ENCODE assay signal across 13 cellular contexts in genomic region chr6:28282923-28283322, GRCh38. TPM values are rescaled to one million over a fixed set of nuclear protein-coding genes. Genes with fewer than 3 reads are reported as not detected.
A peak's percentile ranks its signal among the peaks of the same experiment; 100 is the strongest.
DNase-seq lines count a peak whose midpoint lies in the region; ATAC-seq and TF ChIP-seq lines count a peak whose summit lies in the region.
"Had no signal": no experiment of that assay in that cellular context is flagged by ENCODE, and none has a peak within 500 bp of the region (broad histone marks: within the 10 kb centered on the region; RNA-seq: fewer than 3 reads in every experiment).

No MANE protein-coding gene starts in this region.

- CTCF ChIA-PET in WTC11 (lab: Charles Lee): interaction anchor here (1.5 to 2.3 kb wide), 2 partner anchors 73 to 101 kb away, joined by 7 read pairs; no protein-coding TSS in a partner anchor

- H3K27ac Mint-ChIP-seq in WTC11 (no peak overlapping the region), mesothelial cell of epicardium (no peak overlapping the region)
- H3K27ac Mint-ChIP-seq: stimulated activated naive CD8-positive, alpha-beta T cell treated with anti-CD3 and anti-CD28 coated beads, Interleukin-15, Interleukin-2, amounts not matched to agents 100 ng/mL and 50 ng/mL, for 24 hours had no signal

- TF ChIP-seq CTCF in WTC11 (IDR thresholded peaks at IDR 0.05) (no peak), mesothelial cell of epicardium (IDR thresholded peaks at IDR 0.05; ENCODE audit: unreplicated experiment) (no peak)

- DNase-seq in DMS 273 (lab: John Stamatoyannopoulos, UW; ENCODE audit: unreplicated experiment) (peak; percentile 30), DMS 273 treated with DMSO at 0.1 percent for 48 hours (lab: John Stamatoyannopoulos, UW) (no peak), WTC11 (ENCODE audit: low spot score) (no peak), mesothelial cell of epicardium (ENCODE audit: low spot score in 2 of 2, unreplicated experiment in 2 of 2) (no peak), NCI-H1694 (lab: John Stamatoyannopoulos, UW) (no peak)
- DNase-seq: activated CD4-positive, alpha-beta T cell treated with anti-CD3 and anti-CD28 coated beads for 4 hours; activated gamma-delta T cell; cerebellar nuclear complex; foreskin fibroblast; SW 1271 had no signal

- H3K36me3 Mint-ChIP-seq in WTC11 (peaks cover 20% of the 10 kb centered on the region), mesothelial cell of epicardium (peaks cover 32% of the 10 kb centered on the region)

- peak overlapping the region; percentile 97 for H3K4me3 Mint-ChIP-seq in WTC11
- H3K4me3 Mint-ChIP-seq in mesothelial cell of epicardium: peak overlapping the region; percentile 24

- POLR2A ChIA-PET in WTC11 (lab: Charles Lee): no interaction called here

- H3K27me3 Mint-ChIP-seq in WTC11 (ENCODE audit: low read depth): peaks cover 4% of the 10 kb centered on the region; the same call in 1 of the 2 replicates
- H3K27me3 Mint-ChIP-seq in mesothelial cell of epicardium (ENCODE audit: low read depth): no peaks in the 10 kb centered on the region

- no peaks in the 10 kb centered on the region for H3K9me3 Mint-ChIP-seq in WTC11
- H3K9me3 Mint-ChIP-seq in mesothelial cell of epicardium: peaks cover 10% of the 10 kb centered on the region
- H3K9me3 Mint-ChIP-seq: stimulated activated naive CD8-positive, alpha-beta T cell treated with anti-CD3 and anti-CD28 coated beads, Interleukin-15, Interleukin-2, amounts not matched to agents 100 ng/mL and 50 ng/mL, for 24 hours had no signal

- peaks cover 14% of the 10 kb centered on the region for H3K4me1 Mint-ChIP-seq in WTC11
- peaks cover 11% of the 10 kb centered on the region for H3K4me1 Mint-ChIP-seq in mesothelial cell of epicardium

- no peak for ATAC-seq in WTC11
- ATAC-seq in HG03442 (IDR thresholded peaks at IDR 0.05; ENCODE audit: unreplicated experiment): no peak
- ATAC-seq: left lobe of liver had no signal

TF ChIP-seq in WTC11, 78 proteins besides CTCF, POLR2A, EP300 and RAD21:
- no peak for TF ChIP-seq IRF1 (CRISPR knock-in tag; IDR thresholded peaks at IDR 0.05)
- no peak for TF ChIP-seq IRF2 (CRISPR knock-in tag; IDR thresholded peaks at IDR 0.05; ENCODE audit: borderline replicate concordance, low read depth)
- TF ChIP-seq MXD4 (CRISPR knock-in tag; IDR thresholded peaks at IDR 0.05; ENCODE audit: borderline replicate concordance): no peak
- TF ChIP-seq CREB1 (CRISPR knock-in tag; IDR thresholded peaks at IDR 0.05): no peak
- no peak for TF ChIP-seq ESRRA (CRISPR knock-in tag; IDR thresholded peaks at IDR 0.05; ENCODE audit: borderline replicate concordance)
- no peak for TF ChIP-seq RORB (CRISPR knock-in tag; IDR thresholded peaks at IDR 0.05)
- TF ChIP-seq CDX4 (CRISPR knock-in tag; IDR thresholded peaks at IDR 0.05; ENCODE audit: borderline replicate concordance): no peak
- TF ChIP-seq JAZF1 (CRISPR knock-in tag; IDR thresholded peaks at IDR 0.05): no peak

RNA-seq across cellular contexts. Expression of gene PGBD1, which starts 1.6 kb away (rescaled TPM):
- total RNA-seq in WTC11 (2021): 6.8 to 7.5 TPM (median 6.9 TPM) in 3 replicates
- 8.9 to 9.4 TPM (median 9.2 TPM) in 3 replicates for total RNA-seq in mesothelial cell of epicardium

RNA-seq across cellular contexts. Expression of gene ZSCAN26, which starts 16.0 kb away (rescaled TPM):
- total RNA-seq in WTC11 (2021): 5.2 to 7.5 TPM (median 6.6 TPM) in 3 replicates
- 26.6 to 29.2 TPM (median 26.9 TPM) in 3 replicates for total RNA-seq in mesothelial cell of epicardium

RNA-seq across cellular contexts. Expression of gene NKAPL, which starts 23.8 kb away (rescaled TPM):
- total RNA-seq in WTC11 (2021) (0.26 to 0.46 TPM (median 0.41 TPM) in 3 replicates), mesothelial cell of epicardium (not detected in 3 replicates)

RNA-seq across cellular contexts. Expression of gene ZKSCAN4, which starts 30.9 kb away (rescaled TPM):
- 6.4 to 7.3 TPM (median 7.0 TPM) in 3 replicates for total RNA-seq in WTC11 (2021)
- total RNA-seq in mesothelial cell of epicardium: 5.8 to 6.8 TPM (median 6.8 TPM) in 3 replicates

RNA-seq across cellular contexts. Expression of gene ZSCAN31, which starts 53.0 kb away (rescaled TPM):
- 6.6 to 9.1 TPM (median 7.4 TPM) in 3 replicates for total RNA-seq in WTC11 (2021)
- total RNA-seq in mesothelial cell of epicardium: 5.8 to 8.8 TPM (median 6.0 TPM) in 3 replicates
